In genomic region chr1:229875086-229875485, GRCh38 we compare ENCODE assay signal across 22 cellular contexts.
A peak's percentile ranks its signal among the peaks of the same experiment; 100 is the strongest.
DNase-seq lines count a peak whose midpoint lies in the region; ATAC-seq and TF ChIP-seq lines count a peak whose summit lies in the region.
"Had no signal": no experiment of that assay in that cellular context is flagged by ENCODE, and none has a peak within 500 bp of the region (broad histone marks: within the 10 kb centered on the region; RNA-seq: fewer than 3 reads in every experiment).

No MANE protein-coding gene starts in this region.

- no peaks in the 10 kb centered on the region for H3K36me3 Mint-ChIP-seq in activated naive CD4-positive, alpha-beta T cell treated with anti-CD3 and anti-CD28 coated beads, Interleukin-2, amount 10 ng/mL, durations not matched to agents 7 days and 5 days
- H3K36me3 Mint-ChIP-seq: CD14-positive monocyte; CD4-positive, alpha-beta memory T cell; CD4-positive, CD25-positive, alpha-beta regulatory T cell; CD8-positive, alpha-beta memory T cell had no signal

- H3K4me1 ChIP-seq in KMS-11 (ENCODE audit: low read depth, poor library complexity, severe bottlenecking) (peaks cover 8% of the 10 kb centered on the region), breast epithelium (no peaks in the 10 kb centered on the region)
- H3K4me1 ChIP-seq: BE2C, BLaER1 had no signal

- no peak for DNase-seq in activated naive CD4-positive, alpha-beta T cell treated with anti-CD3 and anti-CD28 coated beads, Interleukin-2, amount 10 ng/mL, durations not matched to agents 7 days and 5 days
- DNase-seq in activated naive CD4-positive, alpha-beta T cell (lab: John Stamatoyannopoulos, UW) = no peak
- DNase-seq in breast epithelium (ENCODE audit: low spot score in 2 of 2) = no peak
- DNase-seq: ACHN; BE2C; C1 segment of cervical spinal cord; CD4-positive, alpha-beta memory T cell; CD4-positive, CD25-positive, alpha-beta regulatory T cell; CD8-positive, alpha-beta memory T cell; COR-L47; DMS 273 treated with DMSO at 0.1 percent for 48 hours; DMS153; DMS79; DND-41; EL; GDM1 had no signal

- H3K36me3 ChIP-seq in KMS-11 (ENCODE audit: insufficient read depth) = no peaks in the 10 kb centered on the region
- no peaks in the 10 kb centered on the region for H3K36me3 ChIP-seq in breast epithelium
- H3K36me3 ChIP-seq: BE2C, BLaER1 had no signal

- no peak for TF ChIP-seq POLR2A in breast epithelium (IDR thresholded peaks at IDR 0.05)

- H3K9ac ChIP-seq in KMS-11 = no peak overlapping the region
- H3K9ac ChIP-seq: BLaER1 had no signal

- no peaks in the 10 kb centered on the region for H3K4me1 Mint-ChIP-seq in activated naive CD4-positive, alpha-beta T cell treated with anti-CD3 and anti-CD28 coated beads, Interleukin-2, amount 10 ng/mL, durations not matched to agents 7 days and 5 days
- H3K4me1 Mint-ChIP-seq: CD14-positive monocyte; CD4-positive, alpha-beta memory T cell; CD4-positive, CD25-positive, alpha-beta regulatory T cell; CD8-positive, alpha-beta memory T cell had no signal

- intact Hi-C loops in breast epithelium (cut with DNase I; ENCODE audit: low total_unique reads) = no loop called here

- no peak for ATAC-seq in GM21576 (IDR thresholded peaks at IDR 0.05; ENCODE audit: unreplicated experiment)
- ATAC-seq: GM12878 had no signal

- H2AFZ ChIP-seq in KMS-11 (ENCODE audit: low read depth) = peak overlapping the region; percentile 2; the same call in 1 of the 2 replicates

- H3K79me2 ChIP-seq in KMS-11 (ENCODE audit: insufficient read depth, low read depth) = no peaks in the 10 kb centered on the region

- H3K27ac ChIP-seq in KMS-11 = no peak overlapping the region
- no peak overlapping the region for H3K27ac ChIP-seq in breast epithelium
- H3K27ac ChIP-seq: 22Rv1, BLaER1 had no signal

- no peaks in the 10 kb centered on the region for H3K9me3 Mint-ChIP-seq in activated naive CD4-positive, alpha-beta T cell treated with anti-CD3 and anti-CD28 coated beads, Interleukin-2, amount 10 ng/mL, durations not matched to agents 7 days and 5 days
- H3K9me3 Mint-ChIP-seq: CD14-positive monocyte; CD4-positive, alpha-beta memory T cell; CD8-positive, alpha-beta memory T cell had no signal

- CTCF ChIA-PET in activated naive CD4-positive, alpha-beta T cell treated with anti-CD3 and anti-CD28 coated beads, Interleukin-2, amount 10 ng/mL, durations not matched to agents 7 days and 5 days (lab: Charles Lee) = no interaction called here

- H3K27ac Mint-ChIP-seq in activated naive CD4-positive, alpha-beta T cell treated with anti-CD3 and anti-CD28 coated beads, Interleukin-2, amount 10 ng/mL, durations not matched to agents 7 days and 5 days = peak overlapping the region; percentile 26
- H3K27ac Mint-ChIP-seq: CD14-positive monocyte; CD4-positive, alpha-beta memory T cell; CD4-positive, CD25-positive, alpha-beta regulatory T cell; CD8-positive, alpha-beta memory T cell had no signal

- peaks cover 24% of the 10 kb centered on the region for H3K27me3 Mint-ChIP-seq in activated naive CD4-positive, alpha-beta T cell treated with anti-CD3 and anti-CD28 coated beads, Interleukin-2, amount 10 ng/mL, durations not matched to agents 7 days and 5 days

- H3K9me3 ChIP-seq in breast epithelium = no peaks in the 10 kb centered on the region
- H3K9me3 ChIP-seq: BE2C, BLaER1 had no signal

- no peaks in the 10 kb centered on the region for H4K20me1 ChIP-seq in KMS-11 (ENCODE audit: insufficient read depth)
- H4K20me1 ChIP-seq: BLaER1 had no signal

- H3K4me3 Mint-ChIP-seq in activated naive CD4-positive, alpha-beta T cell treated with anti-CD3 and anti-CD28 coated beads, Interleukin-2, amount 10 ng/mL, durations not matched to agents 7 days and 5 days = no peak overlapping the region
- H3K4me3 Mint-ChIP-seq: CD14-positive monocyte; CD4-positive, alpha-beta memory T cell; CD4-positive, CD25-positive, alpha-beta regulatory T cell; CD8-positive, alpha-beta memory T cell had no signal

- no peak overlapping the region for H3K4me2 ChIP-seq in KMS-11
- H3K4me2 ChIP-seq: BLaER1 had no signal

- H3K27me3 ChIP-seq in KMS-11 (ENCODE audit: insufficient read depth, low read depth) = no peaks in the 10 kb centered on the region
- H3K27me3 ChIP-seq in breast epithelium = no peaks in the 10 kb centered on the region
- H3K27me3 ChIP-seq: BE2C, BLaER1 had no signal

- TF ChIP-seq CTCF in KMS-11 (conservative IDR thresholded peaks at IDR 0.05; ENCODE audit: low read depth, low read length) = no peak
- no peak for TF ChIP-seq CTCF in breast epithelium (IDR thresholded peaks at IDR 0.05)

- H3K4me3 ChIP-seq in KMS-11 (IDR thresholded peaks at IDR 0.05; ENCODE audit: insufficient read depth, low read depth, low read length) (no peak overlapping the region), breast epithelium (no peak overlapping the region)
- H3K4me3 ChIP-seq: BLaER1, GM12878 had no signal
